In the genomic region with DNA sequence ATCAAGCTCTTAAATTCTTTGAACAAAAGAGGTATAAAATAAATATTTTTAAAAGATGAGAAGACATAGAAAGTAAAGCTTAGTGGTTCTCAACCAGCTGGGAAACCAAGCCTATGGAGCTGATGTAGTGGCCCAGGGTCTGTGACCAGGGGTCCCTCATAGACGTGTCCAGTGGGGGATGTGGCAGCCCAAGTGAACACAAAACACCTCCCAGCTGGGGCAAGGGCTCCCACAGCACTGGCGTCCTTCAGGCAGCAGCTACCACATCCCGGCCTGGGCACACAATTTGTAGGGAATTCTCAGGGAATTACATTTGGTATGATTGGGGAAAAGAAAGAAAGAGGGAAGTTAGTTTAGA, we compare ENCODE assay signal across 14 cellular contexts.
"Had no signal": no experiment of that assay in that cellular context is flagged by ENCODE, and none has a peak within 500 bp of the region (broad histone marks: within the 10 kb centered on the region; RNA-seq: fewer than 3 reads in every experiment).

No MANE protein-coding gene starts in this region.

- H3K27me3 ChIP-seq: ovary, sigmoid colon, spleen had no signal

- DNase-seq: activated CD4-positive, alpha-beta T cell treated with anti-CD3 and anti-CD28 coated beads, Interleukin-2, amount 50 U/mL, for 1 hour; activated CD4-positive, CD25-positive, alpha-beta regulatory T cell; activated naive CD8-positive, alpha-beta T cell treated with anti-CD3 and anti-CD28 coated beads, Interleukin-2, amount 10 ng/mL, durations not matched to agents 7 days and 5 days; anterior cingulate cortex; cerebellar nuclear complex; effector memory CD4-positive, alpha-beta T cell; head of caudate nucleus; immature natural killer cell; midbrain; ovary; sigmoid colon; spleen; T-helper 17 cell had no signal

- H3K4me3 Mint-ChIP-seq: activated CD8-positive, alpha-beta memory T cell treated with anti-CD3 and anti-CD28 coated beads, Interleukin-2, amount 10 ng/mL, durations not matched to agents 7 days and 5 days; activated naive CD8-positive, alpha-beta T cell treated with anti-CD3 and anti-CD28 coated beads, Interleukin-2, amount 10 ng/mL, durations not matched to agents 7 days and 5 days; immature natural killer cell; T-helper 17 cell had no signal

- H3K36me3 ChIP-seq: ovary, sigmoid colon, spleen had no signal

- H3K4me3 ChIP-seq: ovary, sigmoid colon, spleen had no signal

- H3K36me3 Mint-ChIP-seq: activated naive CD8-positive, alpha-beta T cell treated with anti-CD3 and anti-CD28 coated beads, Interleukin-2, amount 10 ng/mL, durations not matched to agents 7 days and 5 days had no signal

- H3K27ac Mint-ChIP-seq: immature natural killer cell had no signal

- H3K9me3 ChIP-seq: ovary, sigmoid colon, spleen had no signal

- H3K4me1 Mint-ChIP-seq: immature natural killer cell had no signal

- H3K27ac ChIP-seq: ovary, sigmoid colon had no signal

- H3K27me3 Mint-ChIP-seq: activated CD8-positive, alpha-beta memory T cell treated with anti-CD3 and anti-CD28 coated beads, Interleukin-2, amount 10 ng/mL, durations not matched to agents 7 days and 5 days; T-helper 17 cell had no signal
